Comparison of ENCODE assay signal across 28 cellular contexts in the genomic region with DNA sequence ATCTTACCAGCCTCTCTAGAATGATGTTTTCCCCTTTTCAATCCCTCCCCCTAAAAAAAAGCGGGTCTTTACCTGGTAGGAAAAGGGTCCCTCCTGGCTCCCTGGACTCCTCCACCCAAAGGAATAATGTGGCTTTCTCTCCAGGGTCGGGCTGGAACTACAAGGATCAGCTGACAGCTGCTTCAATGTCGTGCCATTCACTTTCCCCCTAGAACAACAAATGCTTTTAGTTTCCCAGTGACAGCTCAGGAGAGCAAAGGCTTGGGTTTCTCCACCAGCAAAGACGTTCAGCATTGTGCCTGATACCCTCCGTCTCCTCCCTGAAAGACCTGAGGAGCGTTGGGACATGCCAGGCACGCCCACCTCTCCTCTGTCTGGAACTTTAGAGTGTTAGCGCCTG.
"Had no signal": no experiment of that assay in that cellular context is flagged by ENCODE, and none has a peak within 500 bp of the region (broad histone marks: within the 10 kb centered on the region; RNA-seq: fewer than 3 reads in every experiment).

No MANE protein-coding gene starts in this region.

- H3K9me3 Mint-ChIP-seq: activated B cell treated with CpG ODN at 0.5 μM for 24 hours; central memory CD8-positive, alpha-beta T cell; immature natural killer cell; memory B cell; naive thymus-derived CD4-positive, alpha-beta T cell; neural crest cell had no signal

- H3K9me3 ChIP-seq: esophagus squamous epithelium, right lobe of liver, testis, transverse colon had no signal

- H3K27ac Mint-ChIP-seq: activated B cell treated with CpG ODN at 0.5 μM for 24 hours; activated CD4-positive, alpha-beta T cell treated with anti-CD3 and anti-CD28 coated beads for 36 hours; activated naive CD8-positive, alpha-beta T cell; immature natural killer cell; memory B cell; naive thymus-derived CD4-positive, alpha-beta T cell; T-helper 17 cell had no signal

- H3K27me3 Mint-ChIP-seq: activated naive CD8-positive, alpha-beta T cell; central memory CD8-positive, alpha-beta T cell; T-helper 17 cell had no signal

- ATAC-seq: activated CD4-positive, alpha-beta T cell treated with anti-CD3 and anti-CD28 coated beads for 36 hours; left colon; naive thymus-derived CD4-positive, alpha-beta T cell; stimulated activated naive CD8-positive, alpha-beta T cell treated with anti-CD3 and anti-CD28 coated beads, Interleukin-15, Interleukin-2, amounts not matched to agents 100 U/mL and 50 U/mL, for 24 hours; T-helper 17 cell had no signal

- H3K4me3 ChIP-seq: right lobe of liver, skin epidermis, transverse colon had no signal

- H3K4me3 Mint-ChIP-seq: activated B cell treated with CpG ODN at 0.5 μM for 24 hours; activated CD4-positive, alpha-beta T cell treated with anti-CD3 and anti-CD28 coated beads for 36 hours; activated naive CD8-positive, alpha-beta T cell; central memory CD8-positive, alpha-beta T cell; immature natural killer cell; memory B cell; naive thymus-derived CD4-positive, alpha-beta T cell; neural crest cell; T-helper 17 cell had no signal

- H3K4me1 ChIP-seq: right lobe of liver, testis, transverse colon had no signal

- H3K4me1 Mint-ChIP-seq: activated CD4-positive, alpha-beta T cell treated with anti-CD3 and anti-CD28 coated beads for 36 hours; central memory CD8-positive, alpha-beta T cell; immature natural killer cell; naive thymus-derived CD4-positive, alpha-beta T cell; T-helper 17 cell had no signal

- H3K27ac ChIP-seq: epithelial cell of prostate, esophagus squamous epithelium, right lobe of liver, skin epidermis, testis, transverse colon had no signal

- DNase-seq: activated B cell treated with CpG ODN at 0.5 μM for 24 hours; activated CD4-positive, alpha-beta T cell treated with anti-CD3 and anti-CD28 coated beads for 36 hours; activated effector memory CD4-positive, alpha-beta T cell treated with Interleukin-2 at 50 U/mL for 16 hours; activated naive CD4-positive, alpha-beta T cell treated with Interleukin-2 at 50 U/mL for 16 hours; dermis blood vessel endothelial cell; effector CD4-positive, alpha-beta T cell; esophagus squamous epithelium; hippocampal formation; immature natural killer cell; kidney; left colon; midbrain; naive thymus-derived CD4-positive, alpha-beta T cell; posterior cingulate gyrus; right lobe of liver; stimulated activated CD4-positive, alpha-beta T cell treated with anti-CD3 and anti-CD28 coated beads, Interleukin-12 subunit alpha, Interleukin-12 subunit beta, amount 100 ng/mL, for 4 hours; stimulated activated CD4-positive, alpha-beta T cell treated with anti-CD3 and anti-CD28 coated beads, Interleukin-4, amount 100 ng/mL, for 1 hour; stimulated activated naive CD8-positive, alpha-beta T cell treated with anti-CD3 and anti-CD28 coated beads, Interleukin-15, Interleukin-2, amounts not matched to agents 100 U/mL and 50 U/mL, for 24 hours; T-helper 17 cell; T1000; testis; transverse colon had no signal

- H3K27me3 ChIP-seq: right lobe of liver, testis had no signal

- H3K36me3 ChIP-seq: esophagus squamous epithelium, right lobe of liver, transverse colon had no signal
